In the genomic region with DNA sequence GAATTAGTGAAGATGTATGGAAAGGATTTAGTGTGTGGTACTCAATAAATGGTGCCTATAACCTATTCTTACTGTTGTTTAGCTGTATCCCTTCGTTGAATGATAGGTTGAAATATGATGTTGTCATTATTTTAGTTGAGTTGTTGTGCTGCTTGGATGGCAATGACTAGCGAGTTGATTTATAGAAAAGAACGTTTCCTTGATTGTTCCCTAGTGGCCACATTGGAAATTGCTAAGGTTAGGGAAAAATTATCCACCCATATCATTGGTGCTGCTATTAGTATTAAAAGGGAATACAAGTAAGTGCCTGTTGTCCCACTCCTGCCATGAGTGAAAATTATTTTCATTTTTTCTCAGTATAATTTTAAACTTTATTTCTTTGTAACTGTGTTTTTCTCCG, we compare ENCODE assay signal across 10 cellular contexts. TPM values are rescaled to one million over a fixed set of nuclear protein-coding genes. Genes with fewer than 3 reads are reported as not detected.
DNase-seq lines count a peak whose midpoint lies in the region; ATAC-seq, FAIRE-seq and TF ChIP-seq lines count a peak whose summit lies in the region.
"Had no signal": no experiment of that assay in that cellular context is flagged by ENCODE, and none has a peak within 500 bp of the region (broad histone marks: within the 10 kb centered on the region; RNA-seq: fewer than 3 reads in every experiment).

No MANE protein-coding gene starts in this region.

- CTCF ChIA-PET in RWPE1 (lab: Yijun Ruan, JAX): interaction anchor here (0.6 to 1.0 kb wide), 3 partner anchors 13 to 50 kb away, joined by 3 read pairs; no protein-coding TSS in a partner anchor

- ATAC-seq in Right ventricle myocardium inferior: no peak
- no peak for ATAC-seq in GM21515 (IDR thresholded peaks at IDR 0.05; ENCODE audit: unreplicated experiment)

- H3K27me3 ChIP-seq in left ventricle myocardium inferior (ENCODE audit: low read depth): no peaks in the 10 kb centered on the region
- H3K27me3 ChIP-seq: neutrophil had no signal

- H3K27ac ChIP-seq in left ventricle myocardium inferior (replicated peaks) (no peak overlapping the region), RWPE1 (no peak overlapping the region)
- H3K27ac ChIP-seq: neutrophil had no signal

- peaks cover 45% of the 10 kb centered on the region for H3K36me3 ChIP-seq in left ventricle myocardium inferior

- no peaks in the 10 kb centered on the region for H3K9me3 ChIP-seq in left ventricle myocardium inferior (replicated peaks)
- H3K9me3 ChIP-seq: neutrophil had no signal

- intact Hi-C loops in left ventricle myocardium inferior (cut with micrococcal nuclease): no loop called here
- intact Hi-C loops in Right ventricle myocardium inferior (cut with DNase I): no loop called here

- DNase-seq in left ventricle myocardium inferior: no peak
- no peak for DNase-seq in Right ventricle myocardium inferior (ENCODE audit: missing footprints)
- DNase-seq in RWPE1 (ENCODE audit: low spot score): peak; percentile 15
- no peak for DNase-seq in fibroblast of villous mesenchyme (ENCODE audit: low read depth)
- DNase-seq in urothelium cell line (ENCODE audit: low spot score): peak; percentile 19
- DNase-seq in GM19238 (ENCODE audit: insufficient read length, low spot score): no peak
- DNase-seq in islet precursor cell: no peak
- DNase-seq: activated T-cell treated with anti-CD3 and anti-CD28 coated beads for 4 hours had no signal

- no peak for FAIRE-seq in urothelium cell line (lab: Jason Lieb, UNC)

- H3K4me1 ChIP-seq in left ventricle myocardium inferior: peaks cover 13% of the 10 kb centered on the region

- POLR2A ChIA-PET in RWPE1 (lab: Yijun Ruan, JAX; ENCODE audit: low non-redundant PET): no interaction called here

- H3K4me3 ChIP-seq in left ventricle myocardium inferior (no peak overlapping the region), fibroblast of villous mesenchyme (ENCODE audit: low read depth, low read length) (no peak overlapping the region)

- TF ChIP-seq CTCF in left ventricle myocardium inferior (IDR thresholded peaks at IDR 0.05; ENCODE audit: borderline replicate concordance) (peak; percentile 50), RWPE1 (conservative IDR thresholded peaks at IDR 0.05; ENCODE audit: low read depth) (peak; percentile 41), fibroblast of villous mesenchyme (IDR thresholded peaks at IDR 0.05; ENCODE audit: insufficient read depth, low read depth, low read length) (peak; percentile 40)

RNA-seq across cellular contexts. Expression of a gene that starts 14.5 kb away (rescaled TPM):
- total RNA-seq in left ventricle myocardium inferior (18.7 TPM), Right ventricle myocardium inferior (17.9 TPM), fibroblast of villous mesenchyme (18.0 and 22.0 TPM in 2 replicates)

Comparison
In these comparisons a context has a peak if more than half of its experiments do, and no peak if none do; other contexts are left out.
1. DNase-seq: peak in RWPE1 (single experiment) and urothelium cell line (single experiment); none in left ventricle myocardium inferior (single experiment), Right ventricle myocardium inferior (single experiment), fibroblast of villous mesenchyme (single experiment), GM19238 (single experiment) and islet precursor cell (single experiment).
2. Peak in every context shown above with its lines, with median percentiles within 50 percentile points of each other: CTCF ChIP-seq.